In the genomic region with DNA sequence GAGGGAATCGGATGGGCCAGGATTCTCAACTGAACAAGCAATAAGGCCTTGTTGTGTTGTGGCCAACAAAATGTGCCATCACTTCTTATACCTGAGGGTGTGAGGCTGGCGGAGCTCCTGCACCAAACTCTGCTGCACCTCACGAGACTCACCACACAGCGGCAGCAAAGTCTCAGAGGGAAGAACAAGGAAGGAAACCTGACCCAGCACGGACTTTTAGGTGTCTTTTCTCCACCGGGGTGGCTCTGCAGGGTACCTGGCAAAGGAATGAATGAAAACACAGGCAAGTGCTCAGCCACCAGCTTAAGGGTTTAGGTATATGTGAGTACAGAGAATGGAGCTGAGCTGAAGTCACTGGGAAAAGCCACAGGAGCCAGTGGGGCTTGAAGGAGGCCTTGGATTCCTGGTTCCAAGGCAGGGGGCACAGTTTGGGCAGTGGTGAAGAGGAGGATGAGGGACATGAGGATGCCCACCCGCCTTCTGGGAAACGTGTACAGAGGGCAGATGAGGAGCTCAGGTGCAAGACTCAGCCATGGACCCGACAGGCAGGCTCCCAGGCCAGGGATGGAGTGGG, we compare ENCODE assay signal across 7 cellular contexts. TPM values are rescaled to one million over a fixed set of nuclear protein-coding genes. Genes with fewer than 3 reads are reported as not detected.
A peak's percentile ranks its signal among the peaks of the same experiment; 100 is the strongest.
DNase-seq lines count a peak whose midpoint lies in the region; ATAC-seq and TF ChIP-seq lines count a peak whose summit lies in the region.

No MANE protein-coding gene starts in this region.

- no peak for TF ChIP-seq POLR2A in erythroblast (IDR thresholded peaks at IDR 0.05; ENCODE audit: low read length)

- DNase-seq in ELR (ENCODE audit: low read depth), result peak; percentile 25
- DNase-seq in GM20000 (ENCODE audit: low spot score), result peak; percentile 59
- peak; percentile 37 to 61 for DNase-seq in SHP77 (lab: John Stamatoyannopoulos, UW)
- peak; percentile 28 to 30 for DNase-seq in erythroblast (lab: John Stamatoyannopoulos, UW)
- DNase-seq in neural crest cell (ENCODE audit: low read depth, low spot score), result peak; percentile 41

- H3K4me3 Mint-ChIP-seq in neural crest cell, result no peak overlapping the region

- TF ChIP-seq CTCF in GM20000 (IDR thresholded peaks at IDR 0.05; ENCODE audit: extremely low read depth, missing control alignments), result peak; percentile 78
- peak; percentile 96 for TF ChIP-seq CTCF in LNCAP (IDR thresholded peaks at IDR 0.05)
- peak; percentile 73 for TF ChIP-seq CTCF in neural crest cell (conservative IDR thresholded peaks at IDR 0.05)

- no peak overlapping the region for H3K27ac Mint-ChIP-seq in neural crest cell (ENCODE audit: unreplicated experiment)

- no peaks in the 10 kb centered on the region for H3K9me3 Mint-ChIP-seq in neural crest cell

- H3K27me3 Mint-ChIP-seq in neural crest cell (ENCODE audit: low read depth), result no peaks in the 10 kb centered on the region

- no peaks in the 10 kb centered on the region for H3K36me3 Mint-ChIP-seq in neural crest cell (ENCODE audit: low read depth)

- no peak for ATAC-seq in HG03439 (IDR thresholded peaks at IDR 0.05; ENCODE audit: unreplicated experiment)

- peaks cover 9% of the 10 kb centered on the region for H3K4me1 Mint-ChIP-seq in neural crest cell

RNA-seq across cellular contexts. Expression of a gene that starts 31.1 kb away (rescaled TPM):
- total RNA-seq in neural crest cell, result not detected in 2 replicates
